Comparison of ENCODE assay signal across 1 cellular context in genomic region chr11:131037873-131038272, GRCh38.
TF ChIP-seq lines count a peak whose summit lies in the region.

No MANE protein-coding gene starts in this region.

TF ChIP-seq in H1, 55 proteins besides CTCF, POLR2A, EP300 and RAD21:
- TF ChIP-seq E2F6 (IDR thresholded peaks at IDR 0.05): no peak
